10 cellular contexts compared by ENCODE assay signal in the genomic region with DNA sequence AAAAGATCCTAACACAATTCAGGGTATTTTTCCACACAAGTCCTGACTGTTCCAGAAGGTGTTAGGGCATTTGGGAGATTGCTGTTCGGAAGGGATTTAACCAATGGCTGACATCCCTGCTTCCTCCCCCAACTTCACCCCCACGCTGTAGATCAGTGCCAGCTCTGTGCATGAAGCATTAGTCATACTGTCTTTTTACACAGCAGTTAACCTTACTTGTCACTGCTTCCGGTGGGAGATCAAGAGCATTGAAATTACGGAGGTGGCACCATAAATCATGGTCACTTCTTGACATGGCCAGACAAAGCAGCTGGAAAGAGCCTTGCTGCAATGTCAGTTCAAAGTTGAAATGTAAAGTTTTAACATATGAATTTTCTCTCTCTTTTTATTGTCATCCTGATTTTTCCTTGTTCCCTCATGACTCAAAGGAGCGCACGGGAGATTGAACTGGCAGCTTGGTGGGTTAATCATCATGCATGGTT.
DNase-seq lines count a peak whose midpoint lies in the region; ATAC-seq, FAIRE-seq and TF ChIP-seq lines count a peak whose summit lies in the region.
"Had no signal": no experiment of that assay in that cellular context is flagged by ENCODE, and none has a peak within 500 bp of the region (broad histone marks: within the 10 kb centered on the region; RNA-seq: fewer than 3 reads in every experiment).

No MANE protein-coding gene starts in this region.

- H3K36me3 ChIP-seq in left ventricle myocardium inferior: no peaks in the 10 kb centered on the region

- ATAC-seq in left cardiac atrium (peak; percentile 23 to 95), GM18909 (IDR thresholded peaks at IDR 0.05; ENCODE audit: poor library complexity, unreplicated experiment) (no peak)

- H3K9me3 ChIP-seq in left ventricle myocardium inferior (replicated peaks): no peaks in the 10 kb centered on the region

- no peaks in the 10 kb centered on the region for H3K4me1 ChIP-seq in left ventricle myocardium inferior

- no peak overlapping the region for H3K27ac ChIP-seq in left ventricle myocardium inferior (replicated peaks)
- no peak overlapping the region for H3K27ac ChIP-seq in RWPE1

- peaks cover 60% of the 10 kb centered on the region for H3K27me3 ChIP-seq in left ventricle myocardium inferior (ENCODE audit: low read depth)

- POLR2A ChIA-PET in RWPE1 (lab: Yijun Ruan, JAX; ENCODE audit: low non-redundant PET): no interaction called here

- H3K4me3 ChIP-seq in left ventricle myocardium inferior: no peak overlapping the region

- TF ChIP-seq CTCF in left ventricle myocardium inferior (IDR thresholded peaks at IDR 0.05; ENCODE audit: borderline replicate concordance): no peak
- no peak for TF ChIP-seq CTCF in RWPE1 (conservative IDR thresholded peaks at IDR 0.05; ENCODE audit: low read depth)

- intact Hi-C loops in left cardiac atrium (cut with DNase I) (no loop called here), left ventricle myocardium inferior (cut with micrococcal nuclease) (no loop called here)

- CTCF ChIA-PET in RWPE1 (lab: Yijun Ruan, JAX): no interaction called here

- no peak for DNase-seq in left cardiac atrium
- no peak for DNase-seq in left ventricle myocardium inferior
- peak; percentile 23 for DNase-seq in RWPE1 (ENCODE audit: low spot score)
- DNase-seq in foreskin melanocyte: peak; percentile 18
- DNase-seq in urothelium cell line (ENCODE audit: low spot score): peak; percentile 43
- DNase-seq in SKM-1 treated with dmso at 0.1 percent for 144 hours (lab: John Stamatoyannopoulos, UW; ENCODE audit: unreplicated experiment): no peak
- DNase-seq in SKM-1 (lab: John Stamatoyannopoulos, UW; ENCODE audit: unreplicated experiment): no peak
- DNase-seq: activated CD8-positive, alpha-beta memory T cell treated with anti-CD3 and anti-CD28 coated beads for 24 hours; NCI-H1694 had no signal

- FAIRE-seq in urothelium cell line (lab: Jason Lieb, UNC): no peak

Comparison
In these comparisons a context has a peak if more than half of its experiments do, and no peak if none do; other contexts are left out.
1. DNase-seq: peak in RWPE1 (single experiment), foreskin melanocyte (single experiment) and urothelium cell line (single experiment); none in left cardiac atrium (single experiment), left ventricle myocardium inferior (single experiment), SKM-1 treated with dmso at 0.1 percent for 144 hours (single experiment) and SKM-1 (single experiment).